In the genomic region with DNA sequence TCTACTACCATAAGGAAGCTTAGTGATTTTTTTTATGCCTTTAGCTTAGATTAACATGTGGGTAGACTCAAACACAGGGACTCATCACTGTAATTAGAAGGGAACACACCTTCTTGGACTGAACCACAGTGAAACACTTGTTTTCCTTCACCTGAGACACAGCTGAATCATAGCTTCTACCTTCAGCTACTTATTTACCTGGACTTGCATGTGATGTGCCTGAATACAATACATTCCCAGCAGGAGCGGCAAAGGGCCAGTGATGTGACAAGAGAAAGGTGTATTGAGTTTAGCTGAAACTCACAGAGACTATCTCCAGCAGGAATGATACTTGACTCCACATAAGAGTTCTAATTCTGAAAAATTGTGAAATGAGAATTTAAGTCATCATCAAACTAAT, we compare ENCODE assay signal across 1 cellular context.
TF ChIP-seq lines count a peak whose summit lies in the region.

No MANE protein-coding gene starts in this region.

TF ChIP-seq in GM12878, 131 proteins besides CTCF, POLR2A, EP300 and RAD21:
- no peak for TF ChIP-seq FOXK2 (IDR thresholded peaks at IDR 0.05)
- TF ChIP-seq TCF7 (IDR thresholded peaks at IDR 0.05; ENCODE audit: borderline replicate concordance), result no peak
- no peak for TF ChIP-seq HDAC6 (IDR thresholded peaks at IDR 0.05; ENCODE audit: unreplicated experiment)
- TF ChIP-seq RUNX3 (IDR thresholded peaks at IDR 0.05; ENCODE audit: low read length), result no peak
- TF ChIP-seq, protein P1, sequence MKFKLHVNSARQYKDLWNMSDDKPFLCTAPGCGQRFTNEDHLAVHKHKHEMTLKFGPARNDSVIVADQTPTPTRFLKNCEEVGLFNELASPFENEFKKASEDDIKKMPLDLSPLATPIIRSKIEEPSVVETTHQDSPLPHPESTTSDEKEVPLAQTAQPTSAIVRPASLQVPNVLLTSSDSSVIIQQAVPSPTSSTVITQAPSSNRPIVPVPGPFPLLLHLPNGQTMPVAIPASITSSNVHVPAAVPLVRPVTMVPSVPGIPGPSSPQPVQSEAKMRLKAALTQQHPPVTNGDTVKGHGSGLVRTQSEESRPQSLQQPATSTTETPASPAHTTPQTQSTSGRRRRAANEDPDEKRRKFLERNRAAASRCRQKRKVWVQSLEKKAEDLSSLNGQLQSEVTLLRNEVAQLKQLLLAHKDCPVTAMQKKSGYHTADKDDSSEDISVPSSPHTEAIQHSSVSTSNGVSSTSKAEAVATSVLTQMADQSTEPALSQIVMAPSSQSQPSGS (IDR thresholded peaks at IDR 0.05; ENCODE audit: low read length), result no peak
- TF ChIP-seq KAT2A (conservative IDR thresholded peaks at IDR 0.05; ENCODE audit: control insufficient read depth, low read depth, low read length), result no peak
- TF ChIP-seq ZNF274 (IDR thresholded peaks at IDR 0.05; ENCODE audit: insufficient read depth, insufficient read length), result no peak
- TF ChIP-seq, protein P2, sequence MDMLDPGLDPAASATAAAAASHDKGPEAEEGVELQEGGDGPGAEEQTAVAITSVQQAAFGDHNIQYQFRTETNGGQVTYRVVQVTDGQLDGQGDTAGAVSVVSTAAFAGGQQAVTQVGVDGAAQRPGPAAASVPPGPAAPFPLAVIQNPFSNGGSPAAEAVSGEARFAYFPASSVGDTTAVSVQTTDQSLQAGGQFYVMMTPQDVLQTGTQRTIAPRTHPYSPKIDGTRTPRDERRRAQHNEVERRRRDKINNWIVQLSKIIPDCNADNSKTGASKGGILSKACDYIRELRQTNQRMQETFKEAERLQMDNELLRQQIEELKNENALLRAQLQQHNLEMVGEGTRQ (IDR thresholded peaks at IDR 0.05; ENCODE audit: borderline replicate concordance, low read depth, low read length), result no peak
- TF ChIP-seq SREBF1 (IDR thresholded peaks at IDR 0.05; ENCODE audit: low read length), result no peak
- TF ChIP-seq, protein P3, sequence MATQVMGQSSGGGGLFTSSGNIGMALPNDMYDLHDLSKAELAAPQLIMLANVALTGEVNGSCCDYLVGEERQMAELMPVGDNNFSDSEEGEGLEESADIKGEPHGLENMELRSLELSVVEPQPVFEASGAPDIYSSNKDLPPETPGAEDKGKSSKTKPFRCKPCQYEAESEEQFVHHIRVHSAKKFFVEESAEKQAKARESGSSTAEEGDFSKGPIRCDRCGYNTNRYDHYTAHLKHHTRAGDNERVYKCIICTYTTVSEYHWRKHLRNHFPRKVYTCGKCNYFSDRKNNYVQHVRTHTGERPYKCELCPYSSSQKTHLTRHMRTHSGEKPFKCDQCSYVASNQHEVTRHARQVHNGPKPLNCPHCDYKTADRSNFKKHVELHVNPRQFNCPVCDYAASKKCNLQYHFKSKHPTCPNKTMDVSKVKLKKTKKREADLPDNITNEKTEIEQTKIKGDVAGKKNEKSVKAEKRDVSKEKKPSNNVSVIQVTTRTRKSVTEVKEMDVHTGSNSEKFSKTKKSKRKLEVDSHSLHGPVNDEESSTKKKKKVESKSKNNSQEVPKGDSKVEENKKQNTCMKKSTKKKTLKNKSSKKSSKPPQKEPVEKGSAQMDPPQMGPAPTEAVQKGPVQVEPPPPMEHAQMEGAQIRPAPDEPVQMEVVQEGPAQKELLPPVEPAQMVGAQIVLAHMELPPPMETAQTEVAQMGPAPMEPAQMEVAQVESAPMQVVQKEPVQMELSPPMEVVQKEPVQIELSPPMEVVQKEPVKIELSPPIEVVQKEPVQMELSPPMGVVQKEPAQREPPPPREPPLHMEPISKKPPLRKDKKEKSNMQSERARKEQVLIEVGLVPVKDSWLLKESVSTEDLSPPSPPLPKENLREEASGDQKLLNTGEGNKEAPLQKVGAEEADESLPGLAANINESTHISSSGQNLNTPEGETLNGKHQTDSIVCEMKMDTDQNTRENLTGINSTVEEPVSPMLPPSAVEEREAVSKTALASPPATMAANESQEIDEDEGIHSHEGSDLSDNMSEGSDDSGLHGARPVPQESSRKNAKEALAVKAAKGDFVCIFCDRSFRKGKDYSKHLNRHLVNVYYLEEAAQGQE (IDR thresholded peaks at IDR 0.05; ENCODE audit: low read depth, low read length), result no peak
- TF ChIP-seq, protein P4, sequence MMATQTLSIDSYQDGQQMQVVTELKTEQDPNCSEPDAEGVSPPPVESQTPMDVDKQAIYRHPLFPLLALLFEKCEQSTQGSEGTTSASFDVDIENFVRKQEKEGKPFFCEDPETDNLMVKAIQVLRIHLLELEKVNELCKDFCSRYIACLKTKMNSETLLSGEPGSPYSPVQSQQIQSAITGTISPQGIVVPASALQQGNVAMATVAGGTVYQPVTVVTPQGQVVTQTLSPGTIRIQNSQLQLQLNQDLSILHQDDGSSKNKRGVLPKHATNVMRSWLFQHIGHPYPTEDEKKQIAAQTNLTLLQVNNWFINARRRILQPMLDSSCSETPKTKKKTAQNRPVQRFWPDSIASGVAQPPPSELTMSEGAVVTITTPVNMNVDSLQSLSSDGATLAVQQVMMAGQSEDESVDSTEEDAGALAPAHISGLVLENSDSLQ (IDR thresholded peaks at IDR 0.05), result no peak
- TF ChIP-seq NFYA (IDR thresholded peaks at IDR 0.05; ENCODE audit: borderline replicate concordance, low read depth, low read length), result no peak
- TF ChIP-seq KDM1A (IDR thresholded peaks at IDR 0.05; ENCODE audit: borderline replicate concordance), result no peak
- TF ChIP-seq LARP7 (IDR thresholded peaks at IDR 0.05), result no peak
TF ChIP-seq in GM12878: peak in this region for 0.
